16 cellular contexts compared by ENCODE assay signal in the genomic region with DNA sequence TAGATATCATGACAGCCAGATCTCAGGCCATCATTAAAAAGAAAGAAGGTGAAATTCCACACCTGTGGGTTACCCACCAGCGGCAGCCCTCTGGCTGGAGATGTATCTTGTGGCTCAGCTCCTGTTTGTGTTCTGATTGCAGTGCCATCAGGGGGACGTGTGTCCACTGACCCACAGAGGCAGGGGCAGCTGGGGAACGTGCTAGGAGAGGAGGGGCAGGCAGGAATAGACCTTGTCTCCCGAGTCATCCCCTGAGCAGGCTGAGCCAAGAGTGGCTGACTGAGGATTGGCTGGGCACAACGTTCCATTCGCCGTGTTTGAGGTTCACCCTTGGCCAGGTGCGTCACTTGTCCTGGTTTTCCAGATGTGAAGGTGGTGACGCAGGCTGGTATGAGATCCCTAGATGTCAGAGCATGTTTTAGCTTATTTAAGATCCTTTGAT. TPM values are rescaled to one million over a fixed set of nuclear protein-coding genes. Genes with fewer than 3 reads are reported as not detected.
DNase-seq lines count a peak whose midpoint lies in the region; ATAC-seq and TF ChIP-seq lines count a peak whose summit lies in the region.
"Had no signal": no experiment of that assay in that cellular context is flagged by ENCODE, and none has a peak within 500 bp of the region (broad histone marks: within the 10 kb centered on the region; RNA-seq: fewer than 3 reads in every experiment).

No MANE protein-coding gene starts in this region.

- TF ChIP-seq POLR2A in spleen (IDR thresholded peaks at IDR 0.05): no peak

- H3K4me1 ChIP-seq in BLaER1 (peaks cover 66% of the 10 kb centered on the region), H9 (ENCODE audit: insufficient read depth, low read length) (peaks cover 2% of the 10 kb centered on the region; the same call in 1 of the 2 replicates), spleen (peaks cover 0 to 24% (median 0%) of the 10 kb centered on the region in 6 donors), PC-9 (replicated peaks; ENCODE audit: insufficient read depth) (no peaks in the 10 kb centered on the region)

- H4K20me1 ChIP-seq in BLaER1: no peaks in the 10 kb centered on the region
- H4K20me1 ChIP-seq in H9 (ENCODE audit: control insufficient read depth, insufficient read depth, insufficient read length): no peaks in the 10 kb centered on the region
- no peaks in the 10 kb centered on the region for H4K20me1 ChIP-seq in PC-9 (ENCODE audit: insufficient read depth)

- peak overlapping the region; percentile 36 to 72 (median 55); a peak in 4 of 7 replicates for H3K27ac Mint-ChIP-seq in H9

- no peak overlapping the region for H2BK120ac ChIP-seq in H9 (ENCODE audit: low read depth, low read length, poor library complexity, severe bottlenecking)

- no peak overlapping the region; a peak in 1 of 5 replicates for H3K4me3 Mint-ChIP-seq in H9
- H3K4me3 Mint-ChIP-seq: CD4-positive, alpha-beta memory T cell had no signal

- H3T11ph ChIP-seq in H9 (ENCODE audit: low read length): no peak overlapping the region

- no peak for ATAC-seq in HG03342 (IDR thresholded peaks at IDR 0.05; ENCODE audit: unreplicated experiment)
- ATAC-seq in HG03378 (IDR thresholded peaks at IDR 0.05; ENCODE audit: unreplicated experiment): no peak

- H3K9me3 ChIP-seq in BLaER1 (no peaks in the 10 kb centered on the region), H9 (ENCODE audit: control insufficient read depth, low read depth, low read length) (no peaks in the 10 kb centered on the region), spleen (no peaks in the 10 kb centered on the region), PC-9 (ENCODE audit: insufficient read depth, low read depth) (no peaks in the 10 kb centered on the region)
- H3K9me3 ChIP-seq: Peyer's patch had no signal

- H2BK5ac ChIP-seq in H9 (ENCODE audit: insufficient read length, low read length): no peak overlapping the region

- no peak overlapping the region for H4K5ac ChIP-seq in H9 (ENCODE audit: insufficient read length, low read depth, low read length)

- no peak overlapping the region for H3K18ac ChIP-seq in H9 (ENCODE audit: insufficient read length, low read depth, low read length)

- POLR2A ChIA-PET in PC-9 (lab: Charles Lee; ENCODE audit: unreplicated experiment): interaction anchor here (0.5 kb wide), 1 partner anchor 40 kb away, joined by 5 read pairs; no protein-coding TSS in a partner anchor

- DNase-seq in H9 (no peak), left kidney (ENCODE audit: low read depth, low spot score) (peak; percentile 60), spleen (peak; percentile 49), PC-9 (no peak)
- DNase-seq: CD4-positive, alpha-beta memory T cell; DMS79 treated with DMSO at 0.1 percent for 48 hours; GF-D8; HCEC 1CT; NCI-H1436; NCI-H2081; NCI-H510A treated with DMSO at 0.1 percent for 48 hours; SHP77 treated with DMSO at 0.1 percent for 48 hours had no signal

- H4K91ac ChIP-seq in H9 (ENCODE audit: insufficient read length, low read depth, low read length): no peak overlapping the region

- no peaks in the 10 kb centered on the region; a peak in 1 of 5 replicates for H3K9me3 Mint-ChIP-seq in H9
- H3K9me3 Mint-ChIP-seq: CD4-positive, alpha-beta memory T cell had no signal

- BruUV-seq in PC-9 (replicated peaks; lab: Mats Ljungman, UMichigan): no TSS peak

- intact Hi-C loops in spleen (cut with DNase I; ENCODE audit: low total_unique reads): no loop called here
- intact Hi-C loops in PC-9 (cut with micrococcal nuclease; ENCODE audit: unreplicated experiment): no loop called here

- no peak overlapping the region for H3K56ac ChIP-seq in H9 (ENCODE audit: insufficient read length, low read depth, low read length)

- TF ChIP-seq CTCF in H9 (conservative IDR thresholded peaks at IDR 0.05) (no peak), spleen (IDR thresholded peaks at IDR 0.05 in 8 of 11, conservative IDR thresholded peaks at IDR 0.05 in 3 of 11) (no peak), PC-9 (conservative IDR thresholded peaks at IDR 0.05) (no peak)

- H2AFZ ChIP-seq in H9 (ENCODE audit: low read length) (no peak overlapping the region), PC-9 (no peak overlapping the region)

- H3K27ac ChIP-seq in BLaER1 (peak overlapping the region; percentile 89), H9 (ENCODE audit: insufficient read length, low read depth, low read length) (no peak overlapping the region), spleen (no peak overlapping the region), PC-9 (no peak overlapping the region)
- H3K27ac ChIP-seq: Peyer's patch had no signal

- H3K9ac ChIP-seq in BLaER1: peak overlapping the region; percentile 66
- H3K9ac ChIP-seq in H9 (ENCODE audit: extremely low read depth, insufficient read length, low read length): no peak overlapping the region

- peaks cover 13 to 31% (median 17%) of the 10 kb centered on the region in 3 experiments for H3K36me3 Mint-ChIP-seq in H9 (ENCODE audit: insufficient read depth in 1 of 3, low read depth in 3 of 3)

- peaks cover 44 to 55% of the 10 kb centered on the region in 2 experiments for H3K4me1 Mint-ChIP-seq in H9
- H3K4me1 Mint-ChIP-seq: CD4-positive, alpha-beta memory T cell had no signal

- H3K14ac ChIP-seq in H9 (ENCODE audit: insufficient read depth, low read length): no peak overlapping the region

- no peak overlapping the region for H2BK15ac ChIP-seq in H9 (ENCODE audit: low read depth, low read length)

- no peak overlapping the region for H3K4ac ChIP-seq in H9 (ENCODE audit: low read depth, low read length)

- H3K27me3 ChIP-seq in BLaER1: no peaks in the 10 kb centered on the region
- no peaks in the 10 kb centered on the region for H3K27me3 ChIP-seq in H9 (ENCODE audit: insufficient read depth, low read length)
- no peaks in the 10 kb centered on the region for H3K27me3 ChIP-seq in spleen (replicated peaks in 1 of 7)
- H3K27me3 ChIP-seq in PC-9 (ENCODE audit: insufficient read depth, low read depth): no peaks in the 10 kb centered on the region
- H3K27me3 ChIP-seq: Peyer's patch had no signal

- H2BK20ac ChIP-seq in H9 (ENCODE audit: low read depth, low read length, poor library complexity, severe bottlenecking): no peak overlapping the region

- peaks cover 58% of the 10 kb centered on the region for H3K36me3 ChIP-seq in BLaER1
- H3K36me3 ChIP-seq in spleen: peaks cover 0 to 36% (median 16%) of the 10 kb centered on the region in 6 donors
- no peaks in the 10 kb centered on the region for H3K36me3 ChIP-seq in PC-9 (ENCODE audit: low read depth)
- H3K36me3 ChIP-seq: Peyer's patch had no signal

- H4K8ac ChIP-seq in H9 (replicated peaks; ENCODE audit: insufficient read length, low read depth, low read length): no peak overlapping the region

- H3K4me3 ChIP-seq in BLaER1 (no peak overlapping the region), spleen (no peak overlapping the region), PC-9 (no peak overlapping the region)
- H3K4me3 ChIP-seq: Peyer's patch had no signal

- no peaks in the 10 kb centered on the region for H3K79me1 ChIP-seq in H9 (ENCODE audit: insufficient read depth, low read depth, low read length, poor library complexity, severe bottlenecking)

- no peaks in the 10 kb centered on the region for H3K9me2 ChIP-seq in PC-9 (ENCODE audit: insufficient read depth)

- H3K4me2 ChIP-seq in BLaER1: peak overlapping the region; percentile 82
- H3K4me2 ChIP-seq in H9 (ENCODE audit: insufficient read depth, insufficient read length, low read length): no peak overlapping the region
- no peak overlapping the region for H3K4me2 ChIP-seq in PC-9

- CTCF ChIA-PET in PC-9 (lab: Charles Lee): no interaction called here

- WGBS in H9 (ENCODE audit: extremely low coverage, insufficient read length, low lambda C conversion rate): no CpG with 5 or more reads among the region's 9 CpGs
- 88 to 96% (median 93%) methylated on average over 9 of the region's 9 CpGs for WGBS in spleen, 5 donors

- no peak overlapping the region for H2AK5ac ChIP-seq in H9 (ENCODE audit: insufficient read length, low read length)

- peaks cover 3% of the 10 kb centered on the region for H3K23me2 ChIP-seq in H9 (ENCODE audit: insufficient read length, low read depth, low read length, poor library complexity, severe bottlenecking)

- H3K79me2 ChIP-seq in H9 (ENCODE audit: insufficient read depth, low read length): no peaks in the 10 kb centered on the region
- H3K79me2 ChIP-seq in PC-9 (ENCODE audit: low read depth): no peaks in the 10 kb centered on the region

- no peak overlapping the region for H2BK12ac ChIP-seq in H9 (ENCODE audit: insufficient read length, low read depth, low read length)

- H3F3A ChIP-seq in PC-9 (ENCODE audit: insufficient read depth, low read depth): no peaks in the 10 kb centered on the region

- no peaks in the 10 kb centered on the region; the same call in 1 of the 2 replicates for H3K27me3 Mint-ChIP-seq in H9 (ENCODE audit: low read depth)
- H3K27me3 Mint-ChIP-seq: CD4-positive, alpha-beta memory T cell had no signal

- no peak overlapping the region for H3K23ac ChIP-seq in H9 (ENCODE audit: insufficient read length, low read depth, low read length)

RNA-seq across cellular contexts. Expression of gene ADNP, which starts 57.7 kb away (rescaled TPM):
- total RNA-seq in H9 (2021) (143 and 144 TPM in 2 replicates), spleen (10 to 100 TPM; 54.2 to 78.8 (median 67.5) TPM), PC-9 (2021) (83.3 and 104 TPM in 2 replicates)
- polyA plus RNA-seq in spleen: 10 to 100 TPM; 30.6 to 34.3 (median 33.4) TPM

Comparison
In these comparisons a context has a peak if more than half of its experiments do, and no peak if none do; other contexts are left out.
1. DNase-seq: peak in left kidney (single experiment) and spleen (single experiment); none in H9 (single experiment) and PC-9 (0 of 2).